Comparison of ENCODE assay signal across 1 cellular context in the genomic region with DNA sequence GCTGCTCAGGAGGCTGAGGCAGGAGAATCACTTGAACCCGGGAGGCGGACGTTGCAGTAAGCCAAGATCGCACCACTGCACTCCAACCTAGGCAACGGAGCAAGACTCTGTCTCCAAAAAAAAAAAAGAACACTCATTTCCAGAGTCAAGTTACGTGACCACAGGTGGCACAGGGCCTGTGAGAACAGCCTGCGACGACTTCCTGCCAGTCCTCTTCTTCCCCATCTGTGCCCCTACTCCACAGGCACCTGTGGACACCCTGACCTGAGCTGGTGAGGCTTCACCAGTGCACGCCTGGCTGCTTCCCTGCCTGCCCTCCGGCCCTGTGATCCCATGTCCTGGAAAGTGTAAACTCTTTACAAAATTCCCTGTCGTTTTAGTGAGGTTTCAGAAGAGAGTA.
A peak's percentile ranks its signal among the peaks of the same experiment; 100 is the strongest.
TF ChIP-seq lines count a peak whose summit lies in the region.

No MANE protein-coding gene starts in this region.

TF ChIP-seq in GM12878, 131 proteins besides CTCF, POLR2A, EP300 and RAD21 (continued from another document and continues in another):
- TF ChIP-seq, protein P1, sequence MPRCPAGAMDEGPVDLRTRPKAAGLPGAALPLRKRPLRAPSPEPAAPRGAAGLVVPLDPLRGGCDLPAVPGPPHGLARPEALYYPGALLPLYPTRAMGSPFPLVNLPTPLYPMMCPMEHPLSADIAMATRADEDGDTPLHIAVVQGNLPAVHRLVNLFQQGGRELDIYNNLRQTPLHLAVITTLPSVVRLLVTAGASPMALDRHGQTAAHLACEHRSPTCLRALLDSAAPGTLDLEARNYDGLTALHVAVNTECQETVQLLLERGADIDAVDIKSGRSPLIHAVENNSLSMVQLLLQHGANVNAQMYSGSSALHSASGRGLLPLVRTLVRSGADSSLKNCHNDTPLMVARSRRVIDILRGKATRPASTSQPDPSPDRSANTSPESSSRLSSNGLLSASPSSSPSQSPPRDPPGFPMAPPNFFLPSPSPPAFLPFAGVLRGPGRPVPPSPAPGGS (IDR thresholded peaks at IDR 0.05; ENCODE audit: borderline replicate concordance, insufficient read depth, low read depth, low read length, poor library complexity, severe bottlenecking) = peak; percentile 55
- TF ChIP-seq JUND (IDR thresholded peaks at IDR 0.05; ENCODE audit: low read depth, low read length) = 0 out of 2 replicates have a peak, but pooled peaks have one; percentile 20
- no peak for TF ChIP-seq NR2F1 (conservative IDR thresholded peaks at IDR 0.05)
- TF ChIP-seq, protein P2, sequence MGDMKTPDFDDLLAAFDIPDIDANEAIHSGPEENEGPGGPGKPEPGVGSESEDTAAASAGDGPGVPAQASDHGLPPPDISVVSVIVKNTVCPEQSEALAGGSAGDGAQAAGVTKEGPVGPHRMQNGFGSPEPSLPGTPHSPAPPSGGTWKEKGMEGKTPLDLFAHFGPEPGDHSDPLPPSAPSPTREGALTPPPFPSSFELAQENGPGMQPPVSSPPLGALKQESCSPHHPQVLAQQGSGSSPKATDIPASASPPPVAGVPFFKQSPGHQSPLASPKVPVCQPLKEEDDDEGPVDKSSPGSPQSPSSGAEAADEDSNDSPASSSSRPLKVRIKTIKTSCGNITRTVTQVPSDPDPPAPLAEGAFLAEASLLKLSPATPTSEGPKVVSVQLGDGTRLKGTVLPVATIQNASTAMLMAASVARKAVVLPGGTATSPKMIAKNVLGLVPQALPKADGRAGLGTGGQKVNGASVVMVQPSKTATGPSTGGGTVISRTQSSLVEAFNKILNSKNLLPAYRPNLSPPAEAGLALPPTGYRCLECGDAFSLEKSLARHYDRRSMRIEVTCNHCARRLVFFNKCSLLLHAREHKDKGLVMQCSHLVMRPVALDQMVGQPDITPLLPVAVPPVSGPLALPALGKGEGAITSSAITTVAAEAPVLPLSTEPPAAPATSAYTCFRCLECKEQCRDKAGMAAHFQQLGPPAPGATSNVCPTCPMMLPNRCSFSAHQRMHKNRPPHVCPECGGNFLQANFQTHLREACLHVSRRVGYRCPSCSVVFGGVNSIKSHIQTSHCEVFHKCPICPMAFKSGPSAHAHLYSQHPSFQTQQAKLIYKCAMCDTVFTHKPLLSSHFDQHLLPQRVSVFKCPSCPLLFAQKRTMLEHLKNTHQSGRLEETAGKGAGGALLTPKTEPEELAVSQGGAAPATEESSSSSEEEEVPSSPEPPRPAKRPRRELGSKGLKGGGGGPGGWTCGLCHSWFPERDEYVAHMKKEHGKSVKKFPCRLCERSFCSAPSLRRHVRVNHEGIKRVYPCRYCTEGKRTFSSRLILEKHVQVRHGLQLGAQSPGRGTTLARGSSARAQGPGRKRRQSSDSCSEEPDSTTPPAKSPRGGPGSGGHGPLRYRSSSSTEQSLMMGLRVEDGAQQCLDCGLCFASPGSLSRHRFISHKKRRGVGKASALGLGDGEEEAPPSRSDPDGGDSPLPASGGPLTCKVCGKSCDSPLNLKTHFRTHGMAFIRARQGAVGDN (IDR thresholded peaks at IDR 0.05) = no peak
- TF ChIP-seq, protein P3, sequence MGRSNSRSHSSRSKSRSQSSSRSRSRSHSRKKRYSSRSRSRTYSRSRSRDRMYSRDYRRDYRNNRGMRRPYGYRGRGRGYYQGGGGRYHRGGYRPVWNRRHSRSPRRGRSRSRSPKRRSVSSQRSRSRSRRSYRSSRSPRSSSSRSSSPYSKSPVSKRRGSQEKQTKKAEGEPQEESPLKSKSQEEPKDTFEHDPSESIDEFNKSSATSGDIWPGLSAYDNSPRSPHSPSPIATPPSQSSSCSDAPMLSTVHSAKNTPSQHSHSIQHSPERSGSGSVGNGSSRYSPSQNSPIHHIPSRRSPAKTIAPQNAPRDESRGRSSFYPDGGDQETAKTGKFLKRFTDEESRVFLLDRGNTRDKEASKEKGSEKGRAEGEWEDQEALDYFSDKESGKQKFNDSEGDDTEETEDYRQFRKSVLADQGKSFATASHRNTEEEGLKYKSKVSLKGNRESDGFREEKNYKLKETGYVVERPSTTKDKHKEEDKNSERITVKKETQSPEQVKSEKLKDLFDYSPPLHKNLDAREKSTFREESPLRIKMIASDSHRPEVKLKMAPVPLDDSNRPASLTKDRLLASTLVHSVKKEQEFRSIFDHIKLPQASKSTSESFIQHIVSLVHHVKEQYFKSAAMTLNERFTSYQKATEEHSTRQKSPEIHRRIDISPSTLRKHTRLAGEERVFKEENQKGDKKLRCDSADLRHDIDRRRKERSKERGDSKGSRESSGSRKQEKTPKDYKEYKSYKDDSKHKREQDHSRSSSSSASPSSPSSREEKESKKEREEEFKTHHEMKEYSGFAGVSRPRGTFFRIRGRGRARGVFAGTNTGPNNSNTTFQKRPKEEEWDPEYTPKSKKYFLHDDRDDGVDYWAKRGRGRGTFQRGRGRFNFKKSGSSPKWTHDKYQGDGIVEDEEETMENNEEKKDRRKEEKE (IDR thresholded peaks at IDR 0.05) = no peak
- no peak for TF ChIP-seq MXI1 (IDR thresholded peaks at IDR 0.05; ENCODE audit: low read depth, low read length)
- no peak for TF ChIP-seq ZNF274 (IDR thresholded peaks at IDR 0.05; ENCODE audit: insufficient read depth, insufficient read length)
- TF ChIP-seq NFYA (IDR thresholded peaks at IDR 0.05; ENCODE audit: borderline replicate concordance, low read depth, low read length) = no peak
- no peak for TF ChIP-seq SREBF1 (IDR thresholded peaks at IDR 0.05; ENCODE audit: low read length)
- TF ChIP-seq, protein P4, sequence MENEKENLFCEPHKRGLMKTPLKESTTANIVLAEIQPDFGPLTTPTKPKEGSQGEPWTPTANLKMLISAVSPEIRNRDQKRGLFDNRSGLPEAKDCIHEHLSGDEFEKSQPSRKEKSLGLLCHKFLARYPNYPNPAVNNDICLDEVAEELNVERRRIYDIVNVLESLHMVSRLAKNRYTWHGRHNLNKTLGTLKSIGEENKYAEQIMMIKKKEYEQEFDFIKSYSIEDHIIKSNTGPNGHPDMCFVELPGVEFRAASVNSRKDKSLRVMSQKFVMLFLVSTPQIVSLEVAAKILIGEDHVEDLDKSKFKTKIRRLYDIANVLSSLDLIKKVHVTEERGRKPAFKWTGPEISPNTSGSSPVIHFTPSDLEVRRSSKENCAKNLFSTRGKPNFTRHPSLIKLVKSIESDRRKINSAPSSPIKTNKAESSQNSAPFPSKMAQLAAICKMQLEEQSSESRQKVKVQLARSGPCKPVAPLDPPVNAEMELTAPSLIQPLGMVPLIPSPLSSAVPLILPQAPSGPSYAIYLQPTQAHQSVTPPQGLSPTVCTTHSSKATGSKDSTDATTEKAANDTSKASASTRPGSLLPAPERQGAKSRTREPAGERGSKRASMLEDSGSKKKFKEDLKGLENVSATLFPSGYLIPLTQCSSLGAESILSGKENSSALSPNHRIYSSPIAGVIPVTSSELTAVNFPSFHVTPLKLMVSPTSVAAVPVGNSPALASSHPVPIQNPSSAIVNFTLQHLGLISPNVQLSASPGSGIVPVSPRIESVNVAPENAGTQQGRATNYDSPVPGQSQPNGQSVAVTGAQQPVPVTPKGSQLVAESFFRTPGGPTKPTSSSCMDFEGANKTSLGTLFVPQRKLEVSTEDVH (IDR thresholded peaks at IDR 0.05; ENCODE audit: low read depth, partially characterized antibody) = no peak
- no peak for TF ChIP-seq ZNF622 (IDR thresholded peaks at IDR 0.05)
- TF ChIP-seq CBX3 (IDR thresholded peaks at IDR 0.05; ENCODE audit: borderline replicate concordance, low read depth) = no peak
- no peak for TF ChIP-seq BACH1 (IDR thresholded peaks at IDR 0.05; ENCODE audit: borderline replicate concordance)
- peak; percentile 96 for TF ChIP-seq EED (IDR thresholded peaks at IDR 0.05; ENCODE audit: low read depth)
- TF ChIP-seq, protein P5, sequence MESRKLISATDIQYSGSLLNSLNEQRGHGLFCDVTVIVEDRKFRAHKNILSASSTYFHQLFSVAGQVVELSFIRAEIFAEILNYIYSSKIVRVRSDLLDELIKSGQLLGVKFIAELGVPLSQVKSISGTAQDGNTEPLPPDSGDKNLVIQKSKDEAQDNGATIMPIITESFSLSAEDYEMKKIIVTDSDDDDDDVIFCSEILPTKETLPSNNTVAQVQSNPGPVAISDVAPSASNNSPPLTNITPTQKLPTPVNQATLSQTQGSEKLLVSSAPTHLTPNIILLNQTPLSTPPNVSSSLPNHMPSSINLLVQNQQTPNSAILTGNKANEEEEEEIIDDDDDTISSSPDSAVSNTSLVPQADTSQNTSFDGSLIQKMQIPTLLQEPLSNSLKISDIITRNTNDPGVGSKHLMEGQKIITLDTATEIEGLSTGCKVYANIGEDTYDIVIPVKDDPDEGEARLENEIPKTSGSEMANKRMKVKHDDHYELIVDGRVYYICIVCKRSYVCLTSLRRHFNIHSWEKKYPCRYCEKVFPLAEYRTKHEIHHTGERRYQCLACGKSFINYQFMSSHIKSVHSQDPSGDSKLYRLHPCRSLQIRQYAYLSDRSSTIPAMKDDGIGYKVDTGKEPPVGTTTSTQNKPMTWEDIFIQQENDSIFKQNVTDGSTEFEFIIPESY (IDR thresholded peaks at IDR 0.05) = no peak
- TF ChIP-seq, protein P6, sequence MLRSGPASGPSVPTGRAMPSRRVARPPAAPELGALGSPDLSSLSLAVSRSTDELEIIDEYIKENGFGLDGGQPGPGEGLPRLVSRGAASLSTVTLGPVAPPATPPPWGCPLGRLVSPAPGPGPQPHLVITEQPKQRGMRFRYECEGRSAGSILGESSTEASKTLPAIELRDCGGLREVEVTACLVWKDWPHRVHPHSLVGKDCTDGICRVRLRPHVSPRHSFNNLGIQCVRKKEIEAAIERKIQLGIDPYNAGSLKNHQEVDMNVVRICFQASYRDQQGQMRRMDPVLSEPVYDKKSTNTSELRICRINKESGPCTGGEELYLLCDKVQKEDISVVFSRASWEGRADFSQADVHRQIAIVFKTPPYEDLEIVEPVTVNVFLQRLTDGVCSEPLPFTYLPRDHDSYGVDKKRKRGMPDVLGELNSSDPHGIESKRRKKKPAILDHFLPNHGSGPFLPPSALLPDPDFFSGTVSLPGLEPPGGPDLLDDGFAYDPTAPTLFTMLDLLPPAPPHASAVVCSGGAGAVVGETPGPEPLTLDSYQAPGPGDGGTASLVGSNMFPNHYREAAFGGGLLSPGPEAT (IDR thresholded peaks at IDR 0.05; ENCODE audit: low read depth) = no peak
- TF ChIP-seq, protein P7, sequence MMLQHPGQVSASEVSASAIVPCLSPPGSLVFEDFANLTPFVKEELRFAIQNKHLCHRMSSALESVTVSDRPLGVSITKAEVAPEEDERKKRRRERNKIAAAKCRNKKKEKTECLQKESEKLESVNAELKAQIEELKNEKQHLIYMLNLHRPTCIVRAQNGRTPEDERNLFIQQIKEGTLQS (IDR thresholded peaks at IDR 0.05; ENCODE audit: borderline replicate concordance, extremely low read depth, low read depth, low read length) = no peak
- TF ChIP-seq, protein P8, sequence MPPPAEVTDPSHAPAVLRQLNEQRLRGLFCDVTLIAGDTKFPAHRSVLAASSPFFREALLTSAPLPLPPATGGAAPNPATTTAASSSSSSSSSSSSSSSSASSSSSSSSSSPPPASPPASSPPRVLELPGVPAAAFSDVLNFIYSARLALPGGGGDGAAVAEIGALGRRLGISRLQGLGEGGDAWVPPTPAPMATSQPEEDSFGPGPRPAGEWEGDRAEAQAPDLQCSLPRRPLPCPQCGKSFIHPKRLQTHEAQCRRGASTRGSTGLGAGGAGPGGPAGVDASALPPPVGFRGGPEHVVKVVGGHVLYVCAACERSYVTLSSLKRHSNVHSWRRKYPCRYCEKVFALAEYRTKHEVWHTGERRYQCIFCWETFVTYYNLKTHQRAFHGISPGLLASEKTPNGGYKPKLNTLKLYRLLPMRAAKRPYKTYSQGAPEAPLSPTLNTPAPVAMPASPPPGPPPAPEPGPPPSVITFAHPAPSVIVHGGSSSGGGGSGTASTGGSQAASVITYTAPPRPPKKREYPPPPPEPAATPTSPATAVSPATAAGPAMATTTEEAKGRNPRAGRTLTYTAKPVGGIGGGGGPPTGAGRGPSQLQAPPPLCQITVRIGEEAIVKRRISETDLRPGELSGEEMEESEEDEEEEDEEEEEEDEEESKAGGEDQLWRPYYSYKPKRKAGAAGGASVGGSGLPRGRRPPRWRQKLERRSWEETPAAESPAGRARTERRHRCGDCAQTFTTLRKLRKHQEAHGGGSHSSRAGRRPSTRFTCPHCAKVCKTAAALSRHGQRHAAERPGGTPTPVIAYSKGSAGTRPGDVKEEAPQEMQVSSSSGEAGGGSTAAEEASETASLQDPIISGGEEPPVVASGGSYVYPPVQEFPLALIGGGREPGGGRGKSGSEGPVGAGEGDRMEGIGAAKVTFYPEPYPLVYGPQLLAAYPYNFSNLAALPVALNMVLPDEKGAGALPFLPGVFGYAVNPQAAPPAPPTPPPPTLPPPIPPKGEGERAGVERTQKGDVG (CRISPR knock-in tag; IDR thresholded peaks at IDR 0.05) = no peak
- TF ChIP-seq GATAD2B (conservative IDR thresholded peaks at IDR 0.05; ENCODE audit: low read depth) = no peak
- no peak for TF ChIP-seq KAT2A (conservative IDR thresholded peaks at IDR 0.05; ENCODE audit: control insufficient read depth, low read depth, low read length)
- TF ChIP-seq, protein P9, sequence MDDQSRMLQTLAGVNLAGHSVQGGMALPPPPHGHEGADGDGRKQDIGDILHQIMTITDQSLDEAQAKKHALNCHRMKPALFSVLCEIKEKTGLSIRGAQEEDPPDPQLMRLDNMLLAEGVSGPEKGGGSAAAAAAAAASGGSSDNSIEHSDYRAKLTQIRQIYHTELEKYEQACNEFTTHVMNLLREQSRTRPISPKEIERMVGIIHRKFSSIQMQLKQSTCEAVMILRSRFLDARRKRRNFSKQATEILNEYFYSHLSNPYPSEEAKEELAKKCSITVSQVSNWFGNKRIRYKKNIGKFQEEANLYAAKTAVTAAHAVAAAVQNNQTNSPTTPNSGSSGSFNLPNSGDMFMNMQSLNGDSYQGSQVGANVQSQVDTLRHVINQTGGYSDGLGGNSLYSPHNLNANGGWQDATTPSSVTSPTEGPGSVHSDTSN (IDR thresholded peaks at IDR 0.05; ENCODE audit: insufficient replicate concordance, low read depth, low read length) = no peak
- TF ChIP-seq GABPA (IDR thresholded peaks at IDR 0.05; ENCODE audit: low read depth) = no peak
- TF ChIP-seq, protein P10, sequence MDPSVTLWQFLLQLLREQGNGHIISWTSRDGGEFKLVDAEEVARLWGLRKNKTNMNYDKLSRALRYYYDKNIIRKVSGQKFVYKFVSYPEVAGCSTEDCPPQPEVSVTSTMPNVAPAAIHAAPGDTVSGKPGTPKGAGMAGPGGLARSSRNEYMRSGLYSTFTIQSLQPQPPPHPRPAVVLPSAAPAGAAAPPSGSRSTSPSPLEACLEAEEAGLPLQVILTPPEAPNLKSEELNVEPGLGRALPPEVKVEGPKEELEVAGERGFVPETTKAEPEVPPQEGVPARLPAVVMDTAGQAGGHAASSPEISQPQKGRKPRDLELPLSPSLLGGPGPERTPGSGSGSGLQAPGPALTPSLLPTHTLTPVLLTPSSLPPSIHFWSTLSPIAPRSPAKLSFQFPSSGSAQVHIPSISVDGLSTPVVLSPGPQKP (IDR thresholded peaks at IDR 0.05; ENCODE audit: low read depth, low read length) = no peak
- TF ChIP-seq POLR2AphosphoS2 (IDR thresholded peaks at IDR 0.05; ENCODE audit: low read depth, low read length) = no peak
- TF ChIP-seq, protein P11, sequence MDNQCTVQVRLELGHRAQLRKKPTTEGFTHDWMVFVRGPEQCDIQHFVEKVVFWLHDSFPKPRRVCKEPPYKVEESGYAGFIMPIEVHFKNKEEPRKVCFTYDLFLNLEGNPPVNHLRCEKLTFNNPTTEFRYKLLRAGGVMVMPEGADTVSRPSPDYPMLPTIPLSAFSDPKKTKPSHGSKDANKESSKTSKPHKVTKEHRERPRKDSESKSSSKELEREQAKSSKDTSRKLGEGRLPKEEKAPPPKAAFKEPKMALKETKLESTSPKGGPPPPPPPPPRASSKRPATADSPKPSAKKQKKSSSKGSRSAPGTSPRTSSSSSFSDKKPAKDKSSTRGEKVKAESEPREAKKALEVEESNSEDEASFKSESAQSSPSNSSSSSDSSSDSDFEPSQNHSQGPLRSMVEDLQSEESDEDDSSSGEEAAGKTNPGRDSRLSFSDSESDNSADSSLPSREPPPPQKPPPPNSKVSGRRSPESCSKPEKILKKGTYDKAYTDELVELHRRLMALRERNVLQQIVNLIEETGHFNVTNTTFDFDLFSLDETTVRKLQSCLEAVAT (IDR thresholded peaks at IDR 0.05) = no peak
- TF ChIP-seq SMC3 (IDR thresholded peaks at IDR 0.05; ENCODE audit: borderline replicate concordance, low read length) = no peak
- TF ChIP-seq SIX5 (IDR thresholded peaks at IDR 0.05; ENCODE audit: low read depth, low read length, severe bottlenecking) = no peak
- TF ChIP-seq CBFB (IDR thresholded peaks at IDR 0.05; ENCODE audit: low read depth) = peak; percentile 46; the same call in 1 of the 2 replicates
